Comparison of ENCODE assay signal across 12 cellular contexts in genomic region chr12:112153900-112154234, GRCh38.
"Had no signal": no experiment of that assay in that cellular context is flagged by ENCODE, and none has a peak within 500 bp of the region (broad histone marks: within the 10 kb centered on the region; RNA-seq: fewer than 3 reads in every experiment).

No MANE protein-coding gene starts in this region.

- H3K4me3 Mint-ChIP-seq: activated T-helper 1 cell treated with anti-CD3 and anti-CD28 coated beads, Interleukin-12 subunit alpha, Interleukin-12 subunit beta, Interleukin-2, Interleukin-4 antibody, amounts not matched to agents 30 ng/mL and 10 ng/mL and 1 ng/mL, durations not matched to agents 14 hours and 24 hours and 36 hours; T-helper 2 cell treated with Interferon-gamma antibody and Interleukin-4, amounts not matched to agents 5 μg/mL and 100 μg/mL, for 36 hours had no signal

- DNase-seq: activated CD4-positive, alpha-beta T cell treated with anti-CD3 and anti-CD28 coated beads, Interleukin-2, amount 50 U/mL, for 48 hours; activated naive CD4-positive, alpha-beta T cell treated with anti-CD3 and anti-CD28 coated beads, Interleukin-2, amount 50 U/mL, for 16 hours; heart left ventricle; left ventricle myocardium inferior; mesendoderm; transverse colon had no signal

- ATAC-seq: activated CD4-positive, CD25-positive, alpha-beta regulatory T cell treated with anti-CD3 and anti-CD28 coated beads, Interleukin-2, amount 50 U/mL, for 24 hours; body of pancreas; heart left ventricle had no signal

- H3K27me3 ChIP-seq: adrenal gland, body of pancreas, heart left ventricle, transverse colon had no signal

- H3K27ac Mint-ChIP-seq: T-helper 2 cell treated with Interferon-gamma antibody and Interleukin-4, amounts not matched to agents 5 μg/mL and 100 μg/mL, for 36 hours had no signal

- H3K4me1 ChIP-seq: adrenal gland, body of pancreas, heart left ventricle, left ventricle myocardium inferior, transverse colon had no signal

- H3K27ac ChIP-seq: adrenal gland, body of pancreas, heart left ventricle, left ventricle myocardium inferior, transverse colon had no signal

- H3K9me3 ChIP-seq: adrenal gland, body of pancreas, transverse colon had no signal

- H3K4me3 ChIP-seq: adrenal gland, body of pancreas, heart left ventricle, left ventricle myocardium inferior, skin epidermis, transverse colon had no signal
